In the genomic region with DNA sequence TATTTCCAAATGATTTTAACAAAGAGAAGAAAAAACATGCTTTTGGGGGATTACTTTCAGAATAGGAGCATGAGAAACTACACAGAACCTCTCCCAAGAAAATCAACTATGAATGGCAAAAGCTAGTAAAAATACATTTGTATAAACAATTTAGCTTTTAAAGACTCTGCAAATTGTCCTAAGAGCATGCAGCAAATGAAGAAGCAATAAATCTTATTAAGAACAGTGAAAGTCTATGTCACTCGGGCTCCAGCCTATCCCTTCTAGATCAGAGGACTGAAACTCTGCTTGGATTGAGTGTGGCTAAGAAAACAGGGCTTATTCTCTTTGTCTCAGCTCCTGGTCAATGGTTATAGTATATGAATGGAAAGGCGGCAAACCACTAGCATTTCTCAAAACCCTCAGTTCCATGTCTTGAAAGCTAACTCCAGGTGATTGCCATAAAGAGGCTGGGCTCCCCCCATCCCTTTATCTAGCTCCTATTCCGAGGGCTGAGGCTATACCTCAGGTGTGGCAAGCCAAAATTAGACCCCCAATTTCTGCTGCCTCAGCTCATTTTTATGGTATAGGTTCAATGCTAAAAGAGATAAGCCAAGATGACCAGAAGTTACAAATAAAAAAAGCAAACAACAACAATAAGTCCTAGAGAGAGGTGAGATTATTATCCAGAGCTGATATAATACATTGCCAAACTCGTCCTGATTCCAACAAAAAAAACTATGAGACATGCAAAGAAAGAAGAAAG, we compare ENCODE assay signal across 21 cellular contexts.
"Had no signal": no experiment of that assay in that cellular context is flagged by ENCODE, and none has a peak within 500 bp of the region (broad histone marks: within the 10 kb centered on the region; RNA-seq: fewer than 3 reads in every experiment).

No MANE protein-coding gene starts in this region.

- DNase-seq: effector memory CD8-positive, alpha-beta T cell; esophagus squamous epithelium; foreskin fibroblast; kidney; left cardiac atrium; left ventricle myocardium inferior; naive thymus-derived CD4-positive, alpha-beta T cell; nephron progenitor cell; psoas muscle; retina; spleen; stimulated activated CD4-positive, alpha-beta T cell treated with anti-CD3 and anti-CD28 coated beads, Interleukin-15, amount 100 ng/mL, for 24 hours; stimulated activated CD4-positive, alpha-beta T cell treated with anti-CD3 and anti-CD28 coated beads, Interleukin-1b, Interleukin-23, amount 100 ng/mL, for 48 hours; stimulated activated CD4-positive, alpha-beta T cell treated with anti-CD3 and anti-CD28 coated beads, Interleukin-4, amount 100 ng/mL, for 4 hours; stimulated activated naive B cell treated with anti-CD40 and anti-IgM and Interleukin-4, amounts not matched to agents 10 μg/mL and 1 μg/mL and 100 μg/mL, for 72 hours; stimulated activated naive CD8-positive, alpha-beta T cell treated with anti-CD3 and anti-CD28 coated beads, Interleukin-15, amount 100 ng/mL, for 72 hours; testis had no signal

- H3K9me3 ChIP-seq: esophagus squamous epithelium, neutrophil, psoas muscle, spleen, testis, tibial nerve had no signal

- H3K27me3 ChIP-seq: esophagus squamous epithelium, neutrophil, spleen, testis, tibial nerve had no signal

- FAIRE-seq: colon had no signal

- H3K4me1 ChIP-seq: esophagus squamous epithelium, left ventricle myocardium inferior, psoas muscle, spleen, testis, tibial nerve had no signal

- H3K4me3 ChIP-seq: esophagus squamous epithelium, left ventricle myocardium inferior, psoas muscle, spleen, testis, tibial nerve had no signal

- ATAC-seq: effector memory CD8-positive, alpha-beta T cell; left cardiac atrium; naive thymus-derived CD4-positive, alpha-beta T cell; psoas muscle; sciatic nerve; stimulated activated naive B cell treated with anti-CD40 and anti-IgM and Interleukin-4, amounts not matched to agents 10 μg/mL and 1 μg/mL and 100 μg/mL, for 72 hours; stimulated activated naive CD8-positive, alpha-beta T cell treated with anti-CD3 and anti-CD28 coated beads, Interleukin-15, amount 100 ng/mL, for 72 hours had no signal

- H3K27ac ChIP-seq: esophagus squamous epithelium, left ventricle myocardium inferior, neutrophil, psoas muscle, spleen, testis, tibial nerve had no signal

- H3K36me3 ChIP-seq: esophagus squamous epithelium, left ventricle myocardium inferior, neutrophil, spleen, tibial nerve had no signal
